ENCODE assay signal across 20 cellular contexts in the genomic region with DNA sequence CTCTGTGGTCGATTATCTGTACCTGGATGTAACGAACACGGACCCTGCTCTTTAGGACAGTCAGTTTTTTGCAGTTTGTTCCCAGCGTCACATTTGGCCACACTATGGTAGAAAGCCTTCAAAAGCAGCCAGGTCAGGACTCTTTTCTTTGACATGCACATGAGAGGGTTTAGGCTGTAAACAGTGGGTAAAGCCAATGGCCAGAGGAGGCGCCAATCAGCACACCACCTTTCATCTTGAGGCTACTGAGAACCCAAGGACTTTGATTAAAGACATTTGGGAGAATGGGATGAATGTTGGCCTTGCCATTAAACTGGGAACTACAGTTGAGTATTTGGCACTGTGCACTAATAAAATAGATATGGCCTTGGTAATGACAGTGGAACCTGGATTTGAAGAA.
"Had no signal": no experiment of that assay in that cellular context is flagged by ENCODE, and none has a peak within 500 bp of the region (broad histone marks: within the 10 kb centered on the region; RNA-seq: fewer than 3 reads in every experiment).

No MANE protein-coding gene starts in this region.

- H3K9me3 ChIP-seq: esophagus squamous epithelium, thyroid gland had no signal

- H3K27me3 ChIP-seq: esophagus squamous epithelium, thyroid gland had no signal

- H3K4me1 ChIP-seq: esophagus squamous epithelium, thyroid gland had no signal

- H3K4me3 ChIP-seq: esophagus squamous epithelium, thyroid gland had no signal

- FAIRE-seq: bronchial epithelial cell, kidney had no signal

- ATAC-seq: activated naive CD4-positive, alpha-beta T cell treated with anti-CD3 and anti-CD28 coated beads, Interleukin-2, amount 50 U/mL, for 72 hours; left lobe of liver had no signal

- H3K36me3 ChIP-seq: esophagus squamous epithelium, thyroid gland, WERI-Rb-1 had no signal

- DNase-seq: activated CD4-positive, alpha-beta memory T cell treated with anti-CD3 and anti-CD28 coated beads for 36 hours; activated gamma-delta T cell treated with Interleukin-2 at 50 U/mL for 16 hours; activated T-cell treated with anti-CD3 and anti-CD28 coated beads for 4 hours; cerebellar nuclear complex; cortex of kidney; effector CD8-positive, alpha-beta T cell; esophagus squamous epithelium; kidney; midbrain; nephron progenitor cell; retina; stimulated activated CD4-positive, alpha-beta T cell treated with anti-CD3 and anti-CD28 coated beads, Interleukin-12 subunit alpha, Interleukin-12 subunit beta, amount 100 ng/mL, for 4 hours; stimulated activated CD4-positive, alpha-beta T cell treated with anti-CD3 and anti-CD28 coated beads, Interleukin-1b, Interleukin-23, amount 100 ng/mL, for 48 hours; stimulated activated CD8-positive, alpha-beta memory T cell treated with anti-CD3 and anti-CD28 coated beads, Interleukin-4, amount 100 ng/mL, for 48 hours; stimulated activated naive CD4-positive, alpha-beta T cell; thyroid gland; WERI-Rb-1 had no signal

- H3K27ac ChIP-seq: esophagus squamous epithelium, thyroid gland, WERI-Rb-1 had no signal
